8 cellular contexts compared by ENCODE assay signal in genomic region chr16:84503751-84504395, GRCh38. TPM values are rescaled to one million over a fixed set of nuclear protein-coding genes. Genes with fewer than 3 reads are reported as not detected.
DNase-seq lines count a peak whose midpoint lies in the region; ATAC-seq and TF ChIP-seq lines count a peak whose summit lies in the region.

No MANE protein-coding gene starts in this region.

- H3K4me3 ChIP-seq in GM12864 (ENCODE audit: low read depth, low read length) (peak overlapping the region; percentile 72), colonic mucosa (peak overlapping the region; percentile 49)

- no peaks in the 10 kb centered on the region for H3K36me3 ChIP-seq in colonic mucosa

- intact Hi-C loops in colonic mucosa (cut with DNase I): no loop called here

- H3K27ac ChIP-seq in colonic mucosa: no peak overlapping the region

- DNase-seq in GM12864 (ENCODE audit: low read depth): no peak
- peak; percentile 14 for DNase-seq in LoVo (ENCODE audit: low spot score)
- no peak for DNase-seq in colonic mucosa
- peak; percentile 9 for DNase-seq in myocyte (ENCODE audit: low read depth)
- no peak for DNase-seq in superior temporal gyrus (ENCODE audit: extremely low spot score)
- DNase-seq in activated CD4-positive, CD25-positive, alpha-beta regulatory T cell (lab: John Stamatoyannopoulos, UW): no peak
- DNase-seq in NCI-H2196 (lab: John Stamatoyannopoulos, UW; ENCODE audit: unreplicated experiment): no peak

- H3K9ac ChIP-seq in colonic mucosa (ENCODE audit: low read depth in 2 of 2, low read length in 2 of 2): peak overlapping the region; percentile 44 to 78

- H3K9me3 ChIP-seq in colonic mucosa: no peaks in the 10 kb centered on the region

- ATAC-seq in HG03039 (IDR thresholded peaks at IDR 0.05; ENCODE audit: unreplicated experiment): no peak

- no peaks in the 10 kb centered on the region for H3K27me3 ChIP-seq in colonic mucosa

- H3K4me1 ChIP-seq in colonic mucosa: no peaks in the 10 kb centered on the region

- no peak for TF ChIP-seq CTCF in GM12864 (IDR thresholded peaks at IDR 0.05; ENCODE audit: low read depth, low read length, missing control alignments)
- no peak for TF ChIP-seq CTCF in colonic mucosa (IDR thresholded peaks at IDR 0.05)

RNA-seq across cellular contexts. Expression of gene MEAK7, which starts 0.6 kb away (rescaled TPM):
- total RNA-seq in colonic mucosa (10 to 100 TPM; 17.0 to 23.4 TPM), myocyte (7.4 and 7.8 TPM in 2 replicates)
- 16.3 TPM for polyA plus RNA-seq in myocyte (2012)

Comparison
In these comparisons a context has a peak if more than half of its experiments do, and no peak if none do; other contexts are left out.
1. DNase-seq: peak in LoVo (single experiment) and myocyte (single experiment); none in GM12864 (single experiment), colonic mucosa (single experiment), superior temporal gyrus (single experiment), activated CD4-positive, CD25-positive, alpha-beta regulatory T cell (0 of 4) and NCI-H2196 (single experiment).